Comparison of ENCODE assay signal across 8 cellular contexts in genomic region chr4:55853484-55854046, GRCh38. TPM values are rescaled to one million over a fixed set of nuclear protein-coding genes. Genes with fewer than 3 reads are reported as not detected.
A peak's percentile ranks its signal among the peaks of the same experiment; 100 is the strongest.
DNase-seq lines count a peak whose midpoint lies in the region; ATAC-seq, FAIRE-seq and TF ChIP-seq lines count a peak whose summit lies in the region.

Gene EXOC1 (plus strand): TSS chr4:55853648. CDS start chr4:55858324, 4,676 bp downstream.

- H3K27ac Mint-ChIP-seq in memory B cell: no peak within 1 kb of the TSS

- peak within 1 kb of the TSS; percentile 86 for H4K8ac ChIP-seq in H1 (ENCODE audit: extremely low read depth, insufficient read depth, low read length)

- TF ChIP-seq RAD21 in H1 (IDR thresholded peaks at IDR 0.05 in 1 of 2, conservative IDR thresholded peaks at IDR 0.05 in 1 of 2; ENCODE audit: low read depth in 2 of 2, low read length in 2 of 2): no peak

- H4K20me1 ChIP-seq in H1 (replicated peaks in 1 of 2; ENCODE audit: control insufficient read depth in 1 of 2, insufficient read depth in 2 of 2, low read length in 2 of 2): no peaks in the 10 kb centered on the region

- no peak within 1 kb of the TSS for H2BK12ac ChIP-seq in H1 (ENCODE audit: low read depth, low read length)

- H3K23me2 ChIP-seq in H1 (ENCODE audit: low read depth, low read length): peaks cover 2% of the 10 kb centered on the region; the same call in 1 of the 2 replicates

- peak within 1 kb of the TSS in 3 of 4 experiments; percentile 5 to 72 (median 70); a peak in 6 of 7 replicates for H3K9ac ChIP-seq in H1 (replicated peaks in 1 of 4; ENCODE audit: extremely low read depth in 1 of 4, low read depth in 3 of 4, low read length in 3 of 4)

- H3K9me3 ChIP-seq in H1 (ENCODE audit: insufficient read depth in 2 of 2, low read depth in 1 of 2, low read length in 1 of 2): no peaks in the 10 kb centered on the region

- peaks cover 1% of the 10 kb centered on the region for H3K27me3 Mint-ChIP-seq in memory B cell

- H4K91ac ChIP-seq in H1 (replicated peaks; ENCODE audit: insufficient read length, low read length): peak within 1 kb of the TSS; percentile 25

- H3K4me1 ChIP-seq in H1 (replicated peaks in 1 of 4; ENCODE audit: control insufficient read depth in 3 of 4, insufficient read depth in 4 of 4, low read length in 3 of 4): peaks cover 0 to 8% (median 4%) of the 10 kb centered on the region in 4 experiments; a peak in 3 of 7 replicates

- 0 out of 7 replicates have a peak, but pooled peaks cover 0 to 2% (median 0%) of the 10 kb centered on the region in 4 experiments for H3K27me3 ChIP-seq in H1 (replicated peaks in 1 of 4; ENCODE audit: control insufficient read depth in 3 of 4, extremely low read depth in 1 of 4, insufficient read depth in 3 of 4, low read length in 3 of 4)

- no peak within 1 kb of the TSS for H3K4me3 Mint-ChIP-seq in memory B cell

- no peak within 1 kb of the TSS for H3K27ac ChIP-seq in H1 (ENCODE audit: low read depth, low read length)

- peak within 1 kb of the TSS; percentile 64 to 87 for H3K4me2 ChIP-seq in H1 (ENCODE audit: insufficient read depth in 1 of 2, low read depth in 2 of 2, low read length in 2 of 2)

- CTCF ChIA-PET in H1 (lab: Charles Lee; ENCODE audit: partially characterized antibody): interaction anchor here (0.5 to 1.1 kb wide), 4 partner anchors 12 to 438 kb away, joined by 3 to 7 read pairs (median 3); no protein-coding TSS in a partner anchor

- peaks cover 0 to 10% of the 10 kb centered on the region in 2 experiments; a peak in 2 of 4 replicates for H3K79me2 ChIP-seq in H1 (ENCODE audit: control insufficient read depth in 1 of 2, insufficient read depth in 2 of 2, low read length in 2 of 2)

- H3K36me3 ChIP-seq in H1 (ENCODE audit: control insufficient read depth in 2 of 4, insufficient read depth in 4 of 4, low read length in 3 of 4): no peaks in the 10 kb centered on the region

- H2BK15ac ChIP-seq in H1 (ENCODE audit: low read length): no peak within 1 kb of the TSS

- FAIRE-seq in HTR-8/SVneo (lab: Jason Lieb, UNC): no peak
- FAIRE-seq in H1 (lab: Jason Lieb, UNC): no peak

- DNase-seq in COLO829 (ENCODE audit: low spot score) (peak; percentile 95), HTR-8/SVneo (ENCODE audit: insufficient read length, low spot score) (peak; percentile 81), NOMO-1 treated with dmso at 0.1 percent for 144 hours (lab: John Stamatoyannopoulos, UW; ENCODE audit: unreplicated experiment) (peak; percentile 93), H1 (ENCODE audit: low read depth in 1 of 2, low spot score in 2 of 2) (peak; percentile 87 to 99), memory B cell (ENCODE audit: low spot score in 2 of 2) (peak; percentile 94 to 95)
- DNase-seq in activated CD8-positive, alpha-beta memory T cell treated with anti-CD3 and anti-CD28 coated beads for 48 hours (ENCODE audit: low read depth in 2 of 3, low spot score in 2 of 3): peak; percentile 92 to 97 (median 94)
- DNase-seq in stimulated activated CD8-positive, alpha-beta memory T cell treated with anti-CD3 and anti-CD28 coated beads, Interleukin-12 subunit alpha, Interleukin-12 subunit beta, amount 100 ng/mL, for 24 hours (ENCODE audit: extremely low read depth): peak; percentile 97

- no peak within 1 kb of the TSS for H3K56ac ChIP-seq in H1 (replicated peaks; ENCODE audit: insufficient read length, low read depth, low read length)

- no peaks in the 10 kb centered on the region for H3K9me3 Mint-ChIP-seq in memory B cell

- peak in 1 of 2 experiments; percentile 54; a peak in 2 of 3 replicates for TF ChIP-seq POLR2A in H1 (IDR thresholded peaks at IDR 0.05; ENCODE audit: control extremely low read depth in 1 of 2, low read depth in 2 of 2, low read length in 2 of 2)

- H3K23ac ChIP-seq in H1 (ENCODE audit: insufficient read length): no peak within 1 kb of the TSS

- H3K14ac ChIP-seq in H1 (ENCODE audit: insufficient read length): no peak within 1 kb of the TSS

- H3K4ac ChIP-seq in H1 (replicated peaks; ENCODE audit: insufficient read length, low read depth, low read length): no peak within 1 kb of the TSS

- peak within 1 kb of the TSS; percentile 53; the same call in 1 of the 2 replicates for H3K18ac ChIP-seq in H1 (ENCODE audit: extremely low read depth, low read length)

- ATAC-seq in GM21367 (IDR thresholded peaks at IDR 0.05; ENCODE audit: unreplicated experiment) (peak; percentile 96), memory B cell (ENCODE audit: low read depth) (peak; percentile 96)

- no peak within 1 kb of the TSS for H2BK120ac ChIP-seq in H1 (replicated peaks; ENCODE audit: low read depth, low read length)

- WGBS in H1 (ENCODE audit: extremely low coverage in 1 of 2, insufficient coverage in 1 of 2, insufficient read length in 1 of 2, insufficient replicate concordance in 2 of 2, low coverage in 1 of 2, low lambda C conversion rate in 2 of 2, missing lambda C conversion rate in 1 of 2), 2 experiments: 1% methylated on average over 26 of the region's 50 CpGs; no CpG with 5 or more reads in 1 of the 2 experiments

- TF ChIP-seq CTCF in H1 (IDR thresholded peaks at IDR 0.05; ENCODE audit: control extremely low read depth in 1 of 3, insufficient read depth in 1 of 3, low read depth in 1 of 3, low read length in 3 of 3): no peak

- no peak for TF ChIP-seq EP300 in H1 (IDR thresholded peaks at IDR 0.05; ENCODE audit: borderline replicate concordance in 1 of 2, low read depth in 2 of 2, low read length in 2 of 2)

- peak within 1 kb of the TSS; percentile 50; the same call in 1 of the 2 replicates for H2BK5ac ChIP-seq in H1 (ENCODE audit: low read depth, low read length)

- peak within 1 kb of the TSS; percentile 98; the same call in 1 of the 2 replicates for H2AFZ ChIP-seq in H1 (ENCODE audit: low read length)

- H3K36me3 Mint-ChIP-seq in memory B cell: peaks cover 5% of the 10 kb centered on the region

- POLR2A ChIA-PET in H1 (lab: Charles Lee; ENCODE audit: partially characterized antibody): interaction anchor here (0.5 to 2.1 kb wide), 5 partner anchors 10 to 326 kb away, joined by 3 to 8 read pairs (median 4); partner anchors contain the start of gene EXOC1L

- H2BK20ac ChIP-seq in H1 (ENCODE audit: low read length): no peak within 1 kb of the TSS

- peaks cover 5% of the 10 kb centered on the region for H3K4me1 Mint-ChIP-seq in memory B cell

- H2AK5ac ChIP-seq in H1 (ENCODE audit: low read depth, low read length): no peak within 1 kb of the TSS

- H3K4me3 ChIP-seq in H1 (ENCODE audit: extremely low read depth in 1 of 4, insufficient read depth in 2 of 4, low read depth in 3 of 4, low read length in 4 of 4): peak within 1 kb of the TSS; percentile 55 to 95 (median 86)

- H3K79me1 ChIP-seq in H1 (ENCODE audit: low read depth, low read length): no peaks in the 10 kb centered on the region

- no peak within 1 kb of the TSS for H4K5ac ChIP-seq in H1 (ENCODE audit: insufficient read length, low read depth, low read length)

TF ChIP-seq in H1, 55 proteins besides CTCF, POLR2A, EP300 and RAD21 (continues in another document):
- TF ChIP-seq TAF7 (optimal IDR thresholded peaks at IDR 0.05; ENCODE audit: borderline replicate concordance, low read depth, low read length) (no peak), RFX5 (IDR thresholded peaks at IDR 0.05; ENCODE audit: borderline replicate concordance, low read depth, low read length) (no peak), PHF8 (conservative IDR thresholded peaks at IDR 0.05; ENCODE audit: low read depth, low read length) (peak; percentile 75), NANOG (IDR thresholded peaks at IDR 0.05; ENCODE audit: insufficient read depth, low read depth, low read length, poor library complexity, severe bottlenecking) (no peak), TEAD4 (IDR thresholded peaks at IDR 0.05; ENCODE audit: low read depth, low read length) (no peak), YY1 (IDR thresholded peaks at IDR 0.05; ENCODE audit: low read depth, low read length) (no peak), SIN3A (conservative IDR thresholded peaks at IDR 0.05 in 1 of 2, IDR thresholded peaks at IDR 0.05 in 1 of 2; ENCODE audit: low read depth in 1 of 2, low read length in 2 of 2) (peak; percentile 47 to 91; a peak in 2 of 4 replicates), CHD2 (IDR thresholded peaks at IDR 0.05; ENCODE audit: low read length) (no peak), CBX5 (IDR thresholded peaks at IDR 0.05; ENCODE audit: low read depth, low read length) (no peak), ZNF274 (IDR thresholded peaks at IDR 0.05; ENCODE audit: borderline replicate concordance, extremely low read depth, low read length) (no peak), TAF1 (IDR thresholded peaks at IDR 0.05; ENCODE audit: low read depth, low read length) (peak; percentile 57), TBP (IDR thresholded peaks at IDR 0.05; ENCODE audit: low read depth, low read length) (peak; percentile 58; the same call in 1 of the 2 replicates), SP2 (IDR thresholded peaks at IDR 0.05; ENCODE audit: low read length) (no peak), RXRA (IDR thresholded peaks at IDR 0.05; ENCODE audit: insufficient read depth, low read depth, low read length) (no peak), RBBP5 (IDR thresholded peaks at IDR 0.05; ENCODE audit: borderline replicate concordance, low read depth, low read length) (peak; percentile 92; the same call in 1 of the 2 replicates), EZH2 (IDR thresholded peaks at IDR 0.05; ENCODE audit: low read depth, low read length, severe bottlenecking) (no peak), SP1 (IDR thresholded peaks at IDR 0.05; ENCODE audit: low read depth, low read length) (peak; percentile 14; the same call in 1 of the 2 replicates), GTF2F1 (IDR thresholded peaks at IDR 0.05; ENCODE audit: borderline replicate concordance, low read depth, low read length) (no peak), BRCA1 (IDR thresholded peaks at IDR 0.05; ENCODE audit: low read depth, low read length) (no peak), CEBPB (IDR thresholded peaks at IDR 0.05; ENCODE audit: low read depth, low read length) (no peak), MAFK (IDR thresholded peaks at IDR 0.05; ENCODE audit: low read depth, low read length) (no peak), SP4 (IDR thresholded peaks at IDR 0.05; ENCODE audit: low read length) (0 out of 2 replicates have a peak, but pooled peaks have one; percentile 55), KDM4A (IDR thresholded peaks at IDR 0.05; ENCODE audit: low read depth, low read length, severe bottlenecking) (peak; percentile 78)

RNA-seq across cellular contexts. Expression of gene EXOC1, which starts in this region (rescaled TPM):
- total RNA-seq in H1 (2021; fragmentation: NEBNext Ultra II Directional; extraction: Animal tissue kit (Norgen Biotek cat#: 25700)): 17.7 and 19.6 TPM in 2 replicates
- 4.6 and 5.9 TPM in 2 replicates for polyA plus RNA-seq in H1 (2011; rRNA removed)
- 10.4 TPM for polyA plus RNA-seq in H1 (2011; cell fraction: cytosol; rRNA removed)
- 6.5 TPM for polyA plus RNA-seq in H1 (2011; cell fraction: nucleus; rRNA removed)
- 13.0 to 22.6 TPM (median 14.3 TPM) in 4 replicates for polyA plus RNA-seq in H1 (2012, experiment 1 of 2)
- 0.92 TPM for polyA plus RNA-seq in H1 (2012, experiment 2 of 2)
- polyA plus RNA-seq in H1 (2013, experiment 1 of 2): 15.3 TPM
- 15.6 TPM for polyA plus RNA-seq in H1 (2013, experiment 2 of 2)
- 14.0 and 22.7 TPM in 2 replicates for polyA minus RNA-seq in H1 (2011; rRNA and poly(A)+ RNA removed)
- 9.2 TPM for polyA minus RNA-seq in H1 (2011; cell fraction: cytosol; rRNA and poly(A)+ RNA removed)
- 18.8 TPM for polyA minus RNA-seq in H1 (2011; cell fraction: nucleus; rRNA and poly(A)+ RNA removed)
